ENCODE assay signal across 24 cellular contexts in the genomic region with DNA sequence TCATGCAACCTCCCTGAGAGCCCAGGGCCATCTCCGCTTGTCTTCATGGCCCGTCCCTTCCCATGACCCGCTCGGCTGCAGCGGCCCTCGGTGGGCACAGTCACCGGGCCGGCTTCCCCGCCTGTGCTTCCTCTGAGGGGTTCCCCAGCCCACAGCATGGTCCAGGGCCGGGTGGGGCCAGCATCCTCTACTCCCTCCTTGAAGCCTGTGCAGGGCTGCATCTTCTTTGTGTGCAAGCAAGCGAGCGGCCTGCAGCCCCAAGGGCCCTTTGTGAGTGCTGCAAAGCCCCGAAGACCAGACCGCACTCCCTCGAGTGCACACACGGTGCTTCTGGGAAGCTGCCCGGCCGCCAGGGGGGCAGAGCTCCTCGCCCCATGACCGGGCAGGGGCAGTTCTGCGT.
"Had no signal": no experiment of that assay in that cellular context is flagged by ENCODE, and none has a peak within 500 bp of the region (broad histone marks: within the 10 kb centered on the region; RNA-seq: fewer than 3 reads in every experiment).

No MANE protein-coding gene starts in this region.

- H3K36me3 Mint-ChIP-seq: naive thymus-derived CD4-positive, alpha-beta T cell; neural progenitor cell; stimulated activated effector memory CD8-positive, alpha-beta T cell treated with anti-CD3 and anti-CD28 coated beads, Interleukin-12 subunit alpha, Interleukin-12 subunit beta, amount 100 ng/mL, for 72 hours; type B pancreatic cell had no signal

- H3K9me3 Mint-ChIP-seq: nephron; neural progenitor cell; stimulated activated effector memory CD8-positive, alpha-beta T cell treated with anti-CD3 and anti-CD28 coated beads, Interleukin-12 subunit alpha, Interleukin-12 subunit beta, amount 100 ng/mL, for 72 hours; type B pancreatic cell had no signal

- H2AFZ ChIP-seq: hepatocyte, neural progenitor cell had no signal

- H3K27me3 ChIP-seq: hepatocyte, testis had no signal

- FAIRE-seq: islet of Langerhans, pancreas had no signal

- H3K4me1 ChIP-seq: gastrocnemius medialis, heart left ventricle, pancreas had no signal

- H3K27ac ChIP-seq: gastrocnemius medialis, heart left ventricle, hepatocyte, neural progenitor cell, pancreas, testis, tibial artery had no signal

- H3K4me3 ChIP-seq: gastrocnemius medialis, heart left ventricle, hepatocyte, neural progenitor cell, pancreas, smooth muscle cell, testis, tibial artery had no signal

- H3K27ac Mint-ChIP-seq: naive thymus-derived CD4-positive, alpha-beta T cell; nephron; neural progenitor cell; stimulated activated effector memory CD8-positive, alpha-beta T cell treated with anti-CD3 and anti-CD28 coated beads, Interleukin-12 subunit alpha, Interleukin-12 subunit beta, amount 100 ng/mL, for 72 hours; type B pancreatic cell had no signal

- H3K9me3 ChIP-seq: gastrocnemius medialis, heart left ventricle, pancreas, testis, tibial artery had no signal

- H3K9ac ChIP-seq: neural progenitor cell had no signal

- H3K36me3 ChIP-seq: gastrocnemius medialis, heart left ventricle, neural progenitor cell, pancreas, tibial artery had no signal

- H3K4me2 ChIP-seq: hepatocyte, neural progenitor cell, smooth muscle cell had no signal

- H3K4me3 Mint-ChIP-seq: naive thymus-derived CD4-positive, alpha-beta T cell; nephron; neural progenitor cell; stimulated activated effector memory CD8-positive, alpha-beta T cell treated with anti-CD3 and anti-CD28 coated beads, Interleukin-12 subunit alpha, Interleukin-12 subunit beta, amount 100 ng/mL, for 72 hours; type B pancreatic cell had no signal

- DNase-seq: cortex of kidney; foreskin fibroblast; gastrocnemius medialis; heart left ventricle; kidney glomerular epithelial cell; mammary epithelial cell; mesendoderm; midbrain; naive thymus-derived CD4-positive, alpha-beta T cell; nucleus accumbens; stimulated activated CD4-positive, alpha-beta T cell treated with anti-CD3 and anti-CD28 coated beads, Interleukin-2, amount 100 ng/mL, for 24 hours; stimulated activated CD4-positive, alpha-beta T cell treated with anti-CD3 and anti-CD28 coated beads, Interleukin-4, amount 100 ng/mL, for 24 hours; stimulated activated naive CD8-positive, alpha-beta T cell treated with anti-CD3 and anti-CD28 coated beads, Interleukin-15, Interleukin-2, amounts not matched to agents 100 U/mL and 50 U/mL, for 24 hours; substantia nigra; testis; tibial artery had no signal

- H3K4me1 Mint-ChIP-seq: stimulated activated effector memory CD8-positive, alpha-beta T cell treated with anti-CD3 and anti-CD28 coated beads, Interleukin-12 subunit alpha, Interleukin-12 subunit beta, amount 100 ng/mL, for 72 hours had no signal
